ENCODE assay signal across 8 cellular contexts in genomic region chr22:41526802-41527799, GRCh38. TPM values are rescaled to one million over a fixed set of nuclear protein-coding genes. Genes with fewer than 3 reads are reported as not detected.
DNase-seq lines count a peak whose midpoint lies in the region; ATAC-seq, FAIRE-seq and TF ChIP-seq lines count a peak whose summit lies in the region.

No MANE protein-coding gene starts in this region.

- no peak overlapping the region for H3K4me3 ChIP-seq in BLaER1 treated with 17β-estradiol and CSF1 and Interleukin-3, amounts not matched to agents 10 nM and 100 nM

- H3K9ac ChIP-seq in BLaER1 treated with 17β-estradiol and CSF1 and Interleukin-3, amounts not matched to agents 10 nM and 100 nM, result peak overlapping the region in 8 of 11 experiments; percentile 9 to 55 (median 22); a peak in 5 of 22 replicates

- no peak for ATAC-seq in HG03025 (IDR thresholded peaks at IDR 0.05; ENCODE audit: low FRiP score, unreplicated experiment)

- peak overlapping the region in 3 of 11 experiments; percentile 12 to 27 (median 20); a peak in 2 of 22 replicates for H3K27ac ChIP-seq in BLaER1 treated with 17β-estradiol and CSF1 and Interleukin-3, amounts not matched to agents 10 nM and 100 nM

- peaks cover 44 to 100% (median 93%) of the 10 kb centered on the region in 11 experiments; a peak in 21 of 22 replicates for H4K20me1 ChIP-seq in BLaER1 treated with 17β-estradiol and CSF1 and Interleukin-3, amounts not matched to agents 10 nM and 100 nM

- peaks cover 88 to 100% (median 96%) of the 10 kb centered on the region in 11 experiments for H3K36me3 ChIP-seq in BLaER1 treated with 17β-estradiol and CSF1 and Interleukin-3, amounts not matched to agents 10 nM and 100 nM

- no peaks in the 10 kb centered on the region for H3K9me3 ChIP-seq in BLaER1 treated with 17β-estradiol and CSF1 and Interleukin-3, amounts not matched to agents 10 nM and 100 nM (replicated peaks in 1 of 11)

- DNase-seq in HUDEP-2 (lab: John Stamatoyannopoulos, UW; ENCODE audit: unreplicated experiment in 76 of 76), result peak in 45 of 76 experiments; percentile 4 to 68 (median 36)
- DNase-seq in activated CD4-positive, CD25-positive, alpha-beta regulatory T cell treated with anti-CD3 and anti-CD28 coated beads, Interleukin-2, amount 50 U/mL, for 72 hours, result peak; percentile 67
- DNase-seq in central memory CD4-positive, alpha-beta T cell, result peak; percentile 54
- peak; percentile 32 to 33 for DNase-seq in lung microvascular endothelial cell (ENCODE audit: low read depth in 2 of 2)
- peak; percentile 31 to 54 for DNase-seq in stimulated activated CD8-positive, alpha-beta memory T cell treated with anti-CD3 and anti-CD28 coated beads, Interleukin-2, amount 100 ng/mL, for 1 hour (ENCODE audit: low read depth in 2 of 2)
- DNase-seq in H54 (ENCODE audit: insufficient read length, low spot score), result no peak

- H3K4me1 ChIP-seq in BLaER1 treated with 17β-estradiol and CSF1 and Interleukin-3, amounts not matched to agents 10 nM and 100 nM, result peaks cover 24 to 52% (median 37%) of the 10 kb centered on the region in 10 experiments

- FAIRE-seq in H54 (lab: Jason Lieb, UNC), result no peak

- H3K27me3 ChIP-seq in BLaER1 treated with 17β-estradiol and CSF1 and Interleukin-3, amounts not matched to agents 10 nM and 100 nM, result no peaks in the 10 kb centered on the region

- TF ChIP-seq POLR2A in H54 (IDR thresholded peaks at IDR 0.05; ENCODE audit: low read depth, low read length), result no peak

- no peak overlapping the region for H3K4me2 ChIP-seq in BLaER1 treated with 17β-estradiol and CSF1 and Interleukin-3, amounts not matched to agents 10 nM and 100 nM

RNA-seq across cellular contexts. Expression of gene POLR3H, which starts 17.2 kb away (rescaled TPM):
- 9.3 and 9.6 TPM in 2 replicates for total RNA-seq in lung microvascular endothelial cell

RNA-seq across cellular contexts. Expression of gene CSDC2, which starts 33.7 kb away (rescaled TPM):
- not detected in 2 replicates for total RNA-seq in lung microvascular endothelial cell

RNA-seq across cellular contexts. Expression of gene ACO2, which starts 58.2 kb away (rescaled TPM):
- 60.4 and 81.0 TPM in 2 replicates for total RNA-seq in lung microvascular endothelial cell

RNA-seq across cellular contexts. Expression of gene PHF5A, which starts 58.6 kb away (rescaled TPM):
- total RNA-seq in lung microvascular endothelial cell, result 63.2 and 66.1 TPM in 2 replicates
